In the genomic region with DNA sequence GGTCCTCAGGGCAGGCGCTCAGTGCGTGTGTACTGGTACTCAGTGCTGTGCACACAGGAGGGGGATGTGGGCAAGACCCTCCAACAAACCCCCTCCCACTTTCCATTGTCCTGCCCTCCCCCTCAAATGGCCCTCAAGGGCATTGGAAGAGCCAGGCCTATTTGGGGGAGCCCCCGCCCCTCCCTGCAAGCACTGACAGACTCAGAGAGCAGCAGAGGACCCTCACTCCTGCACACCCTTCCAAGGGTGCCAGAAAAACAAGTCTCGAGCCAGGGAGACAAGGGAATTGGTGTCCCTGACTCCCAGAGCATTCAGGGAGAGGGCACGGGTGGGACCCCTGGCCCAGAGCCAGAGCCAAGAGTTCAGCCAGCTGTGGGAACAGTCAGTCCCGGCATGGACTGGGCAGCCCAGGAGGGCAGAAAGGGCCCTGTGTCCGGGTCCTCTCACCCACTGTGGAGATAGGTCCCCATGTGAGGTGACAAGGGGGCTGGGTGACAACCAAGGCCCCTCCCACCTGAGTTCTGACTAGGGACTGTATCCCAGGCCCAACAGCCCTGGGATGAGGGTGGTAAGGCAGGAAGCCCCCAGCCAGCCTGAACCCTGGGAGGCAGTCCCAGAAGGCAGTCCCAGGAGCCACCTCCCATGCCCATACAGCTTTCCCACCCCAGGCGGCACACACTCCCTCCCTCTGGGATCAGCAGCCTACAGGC, we compare ENCODE assay signal across 23 cellular contexts. TPM values are rescaled to one million over a fixed set of nuclear protein-coding genes. Genes with fewer than 3 reads are reported as not detected.
"Had no signal": no experiment of that assay in that cellular context is flagged by ENCODE, and none has a peak within 500 bp of the region (broad histone marks: within the 10 kb centered on the region; RNA-seq: fewer than 3 reads in every experiment).

No MANE protein-coding gene starts in this region.

- H3K4me3 Mint-ChIP-seq: activated CD4-positive, alpha-beta memory T cell treated with anti-CD3 and anti-CD28 coated beads, Interleukin-2, amount 10 ng/mL, durations not matched to agents 7 days and 5 days; activated CD4-positive, alpha-beta T cell treated with anti-CD3 and anti-CD28 coated beads for 36 hours; activated naive CD8-positive, alpha-beta T cell treated with anti-CD3 and anti-CD28 coated beads, Interleukin-2, amount 10 ng/mL, durations not matched to agents 7 days and 5 days; stimulated activated naive CD8-positive, alpha-beta T cell treated with anti-CD3 and anti-CD28 coated beads, Interleukin-15, Interleukin-2, amounts not matched to agents 100 ng/mL and 50 ng/mL, for 24 hours; WTC11 had no signal

- H3K27me3 ChIP-seq: body of pancreas, left lung, pancreas, right lobe of liver, tibial nerve had no signal

- ATAC-seq: activated CD4-positive, alpha-beta T cell treated with anti-CD3 and anti-CD28 coated beads for 36 hours; body of pancreas; left lung; pancreas; right lobe of liver; WTC11 had no signal

- H3K9me3 Mint-ChIP-seq: activated CD4-positive, alpha-beta memory T cell treated with anti-CD3 and anti-CD28 coated beads, Interleukin-2, amount 10 ng/mL, durations not matched to agents 7 days and 5 days; activated naive CD8-positive, alpha-beta T cell treated with anti-CD3 and anti-CD28 coated beads, Interleukin-2, amount 10 ng/mL, durations not matched to agents 7 days and 5 days; stimulated activated naive CD8-positive, alpha-beta T cell treated with anti-CD3 and anti-CD28 coated beads, Interleukin-15, Interleukin-2, amounts not matched to agents 100 ng/mL and 50 ng/mL, for 24 hours; WTC11 had no signal

- H3K4me3 ChIP-seq: body of pancreas, dorsolateral prefrontal cortex, left lung, pancreas, right lobe of liver, SK-N-MC, smooth muscle cell, tibial nerve had no signal

- H3K27ac ChIP-seq: body of pancreas, dorsolateral prefrontal cortex, left lung, pancreas, right lobe of liver, SK-N-MC, tibial nerve had no signal

- H3K36me3 ChIP-seq: left lung, pancreas, right lobe of liver, tibial nerve had no signal

- DNase-seq: activated CD4-positive, alpha-beta memory T cell treated with anti-CD3 and anti-CD28 coated beads, Interleukin-2, amount 10 ng/mL, durations not matched to agents 7 days and 5 days; activated CD4-positive, alpha-beta T cell treated with anti-CD3 and anti-CD28 coated beads for 36 hours; activated gamma-delta T cell treated with Interleukin-2 at 50 U/mL for 16 hours; activated naive CD8-positive, alpha-beta T cell treated with anti-CD3 and anti-CD28 coated beads, Interleukin-2, amount 10 ng/mL, durations not matched to agents 7 days and 5 days; activated T-cell treated with anti-CD3 and anti-CD28 coated beads, Interleukin-2, amount 50 U/mL, for 48 hours; body of pancreas; caudate nucleus; dorsolateral prefrontal cortex; erythroblast; foreskin melanocyte; glutamatergic neuron; left lung; mammary epithelial cell; right lobe of liver had no signal

- H3K9me3 ChIP-seq: body of pancreas, left lung, pancreas, right lobe of liver, tibial nerve had no signal

- H3K27me3 Mint-ChIP-seq: activated CD4-positive, alpha-beta memory T cell treated with anti-CD3 and anti-CD28 coated beads, Interleukin-2, amount 10 ng/mL, durations not matched to agents 7 days and 5 days; activated CD4-positive, alpha-beta T cell treated with anti-CD3 and anti-CD28 coated beads for 36 hours; activated naive CD8-positive, alpha-beta T cell treated with anti-CD3 and anti-CD28 coated beads, Interleukin-2, amount 10 ng/mL, durations not matched to agents 7 days and 5 days; stimulated activated naive CD8-positive, alpha-beta T cell treated with anti-CD3 and anti-CD28 coated beads, Interleukin-15, Interleukin-2, amounts not matched to agents 100 ng/mL and 50 ng/mL, for 24 hours had no signal

- H3K4me1 ChIP-seq: body of pancreas, left lung, pancreas, right lobe of liver had no signal

- H3K36me3 Mint-ChIP-seq: activated naive CD8-positive, alpha-beta T cell treated with anti-CD3 and anti-CD28 coated beads, Interleukin-2, amount 10 ng/mL, durations not matched to agents 7 days and 5 days; WTC11 had no signal

- H3K4me2 ChIP-seq: smooth muscle cell had no signal

- H3K27ac Mint-ChIP-seq: activated CD4-positive, alpha-beta memory T cell treated with anti-CD3 and anti-CD28 coated beads, Interleukin-2, amount 10 ng/mL, durations not matched to agents 7 days and 5 days; activated CD4-positive, alpha-beta T cell treated with anti-CD3 and anti-CD28 coated beads for 36 hours; activated naive CD8-positive, alpha-beta T cell treated with anti-CD3 and anti-CD28 coated beads, Interleukin-2, amount 10 ng/mL, durations not matched to agents 7 days and 5 days; stimulated activated naive CD8-positive, alpha-beta T cell treated with anti-CD3 and anti-CD28 coated beads, Interleukin-15, Interleukin-2, amounts not matched to agents 100 ng/mL and 50 ng/mL, for 24 hours; WTC11 had no signal

RNA-seq across cellular contexts. Expression of gene KRTAP17-1, which starts 12.1 kb away (rescaled TPM):
- total RNA-seq: activated CD4-positive, alpha-beta memory T cell treated with anti-CD3 and anti-CD28 coated beads, Interleukin-2, amount 10 ng/mL, durations not matched to agents 7 days and 5 days; activated CD4-positive, alpha-beta T cell treated with anti-CD3 and anti-CD28 coated beads for 36 hours; activated naive CD8-positive, alpha-beta T cell treated with anti-CD3 and anti-CD28 coated beads, Interleukin-2, amount 10 ng/mL, durations not matched to agents 7 days and 5 days; body of pancreas; dorsolateral prefrontal cortex; kidney epithelial cell; left lung; mammary epithelial cell; myocyte; pancreas; right lobe of liver; smooth muscle cell; tibial nerve; WTC11 had no signal
- polyA plus RNA-seq: mammary epithelial cell, neural cell, pancreas, smooth muscle cell had no signal

RNA-seq across cellular contexts. Expression of gene KRTAP16-1, which starts 18.5 kb away (rescaled TPM):
- total RNA-seq: activated CD4-positive, alpha-beta T cell treated with anti-CD3 and anti-CD28 coated beads for 36 hours; activated naive CD8-positive, alpha-beta T cell treated with anti-CD3 and anti-CD28 coated beads, Interleukin-2, amount 10 ng/mL, durations not matched to agents 7 days and 5 days; body of pancreas; dorsolateral prefrontal cortex; kidney epithelial cell; left lung; mammary epithelial cell; myocyte; pancreas; right lobe of liver; smooth muscle cell; tibial nerve; WTC11 had no signal
- polyA plus RNA-seq: mammary epithelial cell, neural cell, pancreas, smooth muscle cell had no signal

RNA-seq across cellular contexts. Expression of gene KRT33A, which starts 23.1 kb away (rescaled TPM):
- total RNA-seq: activated CD4-positive, alpha-beta memory T cell treated with anti-CD3 and anti-CD28 coated beads, Interleukin-2, amount 10 ng/mL, durations not matched to agents 7 days and 5 days; activated CD4-positive, alpha-beta T cell treated with anti-CD3 and anti-CD28 coated beads for 36 hours; activated naive CD8-positive, alpha-beta T cell treated with anti-CD3 and anti-CD28 coated beads, Interleukin-2, amount 10 ng/mL, durations not matched to agents 7 days and 5 days; body of pancreas; dorsolateral prefrontal cortex; kidney epithelial cell; left lung; mammary epithelial cell; myocyte; pancreas; right lobe of liver; tibial nerve; WTC11 had no signal
- polyA plus RNA-seq: mammary epithelial cell, neural cell, pancreas, smooth muscle cell had no signal

RNA-seq across cellular contexts. Expression of gene KRTAP29-1, which starts 24.9 kb away (rescaled TPM):
- total RNA-seq: activated CD4-positive, alpha-beta memory T cell treated with anti-CD3 and anti-CD28 coated beads, Interleukin-2, amount 10 ng/mL, durations not matched to agents 7 days and 5 days; activated CD4-positive, alpha-beta T cell treated with anti-CD3 and anti-CD28 coated beads for 36 hours; activated naive CD8-positive, alpha-beta T cell treated with anti-CD3 and anti-CD28 coated beads, Interleukin-2, amount 10 ng/mL, durations not matched to agents 7 days and 5 days; body of pancreas; dorsolateral prefrontal cortex; kidney epithelial cell; left lung; myocyte; pancreas; right lobe of liver; smooth muscle cell; tibial nerve; WTC11 had no signal
- polyA plus RNA-seq: mammary epithelial cell, neural cell, pancreas, smooth muscle cell had no signal

RNA-seq across cellular contexts. Expression of gene KRT33B, which starts 42.0 kb away (rescaled TPM):
- total RNA-seq: activated CD4-positive, alpha-beta memory T cell treated with anti-CD3 and anti-CD28 coated beads, Interleukin-2, amount 10 ng/mL, durations not matched to agents 7 days and 5 days; activated CD4-positive, alpha-beta T cell treated with anti-CD3 and anti-CD28 coated beads for 36 hours; activated naive CD8-positive, alpha-beta T cell treated with anti-CD3 and anti-CD28 coated beads, Interleukin-2, amount 10 ng/mL, durations not matched to agents 7 days and 5 days; body of pancreas; left lung; pancreas; right lobe of liver; tibial nerve; WTC11 had no signal
- polyA plus RNA-seq: neural cell, pancreas had no signal
